In genomic region chr7:27095897-27096755, GRCh38 we compare ENCODE assay signal across 1 cellular context.
TF ChIP-seq lines count a peak whose summit lies in the region.

HOXA1 (minus strand) TSS chr7:27096000; CDS start chr7:27095912, 88 bp downstream.

TF ChIP-seq in HEK293, 187 proteins besides CTCF, POLR2A, EP300 and RAD21 (continued from another document and continues in another):
- TF ChIP-seq ZBTB44 (tag by site-specific recombination; IDR thresholded peaks at IDR 0.05) (peak; percentile 80), ZNF76 (tag by site-specific recombination; IDR thresholded peaks at IDR 0.05; ENCODE audit: borderline replicate concordance, low read depth) (no peak; the same call in 1 of the 2 replicates), ZNF16 (tag by site-specific recombination; IDR thresholded peaks at IDR 0.05; ENCODE audit: low read depth) (no peak), HOXA7 (CRISPR knock-in tag; IDR thresholded peaks at IDR 0.05; ENCODE audit: borderline replicate concordance) (no peak), ELK4 (IDR thresholded peaks at IDR 0.05; ENCODE audit: borderline replicate concordance, low read depth, low read length) (no peak), ZNF404 (tag by site-specific recombination; IDR thresholded peaks at IDR 0.05) (no peak), ZNF311 (tag by site-specific recombination; IDR thresholded peaks at IDR 0.05; ENCODE audit: borderline replicate concordance) (no peak), ZBTB11 (tag by site-specific recombination; conservative IDR thresholded peaks at IDR 0.05; ENCODE audit: low read depth) (no peak), YY1 (tag by site-specific recombination; IDR thresholded peaks at IDR 0.05) (0 out of 2 replicates have a peak, but pooled peaks have one; percentile 12), ZNF221 (tag by site-specific recombination; IDR thresholded peaks at IDR 0.05; ENCODE audit: borderline replicate concordance) (no peak), SALL2 (tag by site-specific recombination; IDR thresholded peaks at IDR 0.05; ENCODE audit: borderline replicate concordance) (no peak), ZEB2 (tag by site-specific recombination; IDR thresholded peaks at IDR 0.05) (peak; percentile 69; the same call in 1 of the 2 replicates), REPIN1 (tag by site-specific recombination; IDR thresholded peaks at IDR 0.05; ENCODE audit: low read depth) (no peak), ZNF600 (tag by site-specific recombination; IDR thresholded peaks at IDR 0.05) (peak; percentile 85), ZNF274 (IDR thresholded peaks at IDR 0.05; ENCODE audit: low read length) (no peak), ZNF274 (tag by site-specific recombination; IDR thresholded peaks at IDR 0.05; ENCODE audit: borderline replicate concordance) (no peak), ZNF362 (tag by site-specific recombination; IDR thresholded peaks at IDR 0.05) (no peak), TCF7L2 (IDR thresholded peaks at IDR 0.05; ENCODE audit: borderline replicate concordance, low read depth, low read length) (no peak; the same call in 1 of the 2 replicates), ATF2 (tag by site-specific recombination; IDR thresholded peaks at IDR 0.05; ENCODE audit: low read depth) (no peak), ZNF10 (tag by site-specific recombination; IDR thresholded peaks at IDR 0.05) (no peak), ZNF580 (tag by site-specific recombination; IDR thresholded peaks at IDR 0.05) (no peak), ZBTB49 (tag by site-specific recombination; IDR thresholded peaks at IDR 0.05; ENCODE audit: low read depth) (no peak), GLI4 (tag by site-specific recombination; IDR thresholded peaks at IDR 0.05) (no peak), ZNF23 (tag by site-specific recombination; IDR thresholded peaks at IDR 0.05; ENCODE audit: borderline replicate concordance) (no peak), ZNF335 (tag by site-specific recombination; conservative IDR thresholded peaks at IDR 0.05) (no peak), FEZF1 (tag by site-specific recombination; IDR thresholded peaks at IDR 0.05) (peak; percentile 38), WT1 (tag by site-specific recombination; IDR thresholded peaks at IDR 0.05) (0 out of 2 replicates have a peak, but pooled peaks have one; percentile 34), ZBTB7A (tag by site-specific recombination; IDR thresholded peaks at IDR 0.05; ENCODE audit: low read depth) (no peak), ZNF146 (tag by site-specific recombination; IDR thresholded peaks at IDR 0.05) (no peak), ZNF248 (tag by site-specific recombination; IDR thresholded peaks at IDR 0.05) (no peak), ZSCAN23 (tag by site-specific recombination; IDR thresholded peaks at IDR 0.05) (no peak), ZNF48 (tag by site-specific recombination; IDR thresholded peaks at IDR 0.05) (no peak), ZNF560 (tag by site-specific recombination; IDR thresholded peaks at IDR 0.05; ENCODE audit: borderline replicate concordance) (no peak), ZNF174 (tag by site-specific recombination; IDR thresholded peaks at IDR 0.05) (no peak), ZSCAN30 (tag by site-specific recombination; IDR thresholded peaks at IDR 0.05) (peak; percentile 14; the same call in 1 of the 2 replicates), PRDM1 (tag by site-specific recombination; IDR thresholded peaks at IDR 0.05) (no peak), ZNF239 (tag by site-specific recombination; IDR thresholded peaks at IDR 0.05) (no peak), HOXC10 (CRISPR knock-in tag; IDR thresholded peaks at IDR 0.05) (0 out of 2 replicates have a peak, but pooled peaks have one; percentile 59), ZNF596 (tag by site-specific recombination; IDR thresholded peaks at IDR 0.05) (no peak), ZNF837 (tag by site-specific recombination; IDR thresholded peaks at IDR 0.05) (no peak), INSM2 (tag by site-specific recombination; IDR thresholded peaks at IDR 0.05) (no peak), ZSCAN18 (tag by site-specific recombination; IDR thresholded peaks at IDR 0.05) (no peak), ZNF639 (tag by site-specific recombination; IDR thresholded peaks at IDR 0.05) (no peak), ZNF398 (tag by site-specific recombination; IDR thresholded peaks at IDR 0.05) (peak; percentile 67), ZNF37A (tag by site-specific recombination; IDR thresholded peaks at IDR 0.05) (no peak), BCL11A (tag by site-specific recombination; IDR thresholded peaks at IDR 0.05; ENCODE audit: low read depth) (no peak)
